In the genomic region with DNA sequence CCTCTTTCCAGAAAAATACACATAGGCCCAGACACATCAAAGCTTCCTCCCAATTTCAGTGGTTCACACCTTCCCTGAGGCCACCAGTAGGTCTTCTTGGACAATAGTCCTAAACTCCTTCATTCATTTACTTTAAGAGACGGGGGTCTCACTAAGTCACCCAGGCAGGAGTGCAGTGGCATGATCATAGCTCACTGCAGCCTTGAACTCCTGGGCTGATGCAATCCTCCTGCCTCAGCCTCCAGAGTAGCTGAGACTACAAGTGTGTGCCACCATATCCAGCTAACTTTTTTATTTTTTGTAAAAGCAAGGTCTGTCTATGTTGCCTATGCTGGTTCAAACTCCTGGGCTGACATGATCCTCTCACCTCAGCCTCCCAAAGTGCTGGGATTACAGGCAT, we compare ENCODE assay signal across 27 cellular contexts. TPM values are rescaled to one million over a fixed set of nuclear protein-coding genes. Genes with fewer than 3 reads are reported as not detected.
"Had no signal": no experiment of that assay in that cellular context is flagged by ENCODE, and none has a peak within 500 bp of the region (broad histone marks: within the 10 kb centered on the region; RNA-seq: fewer than 3 reads in every experiment).

No MANE protein-coding gene starts in this region.

- H3K9me3 Mint-ChIP-seq: naive thymus-derived CD8-positive, alpha-beta T cell; natural killer cell treated with Interleukin-12 subunit alpha and Interleukin-12 subunit beta and Interleukin-15 and Interleukin-18, amount 100 ng/mL, for 72 hours; nephron progenitor cell; neural crest cell; stimulated activated effector memory CD8-positive, alpha-beta T cell treated with anti-CD3 and anti-CD28 coated beads, Interleukin-12 subunit alpha, Interleukin-12 subunit beta, amount 100 ng/mL, for 72 hours; stimulated activated naive B cell treated with anti-CD40 and anti-IgM and Interleukin-4, amounts not matched to agents 10 μg/mL and 1 μg/mL and 100 μg/mL, for 72 hours; stimulated activated naive CD8-positive, alpha-beta T cell treated with anti-CD3 and anti-CD28 coated beads, Interleukin-15, Interleukin-2, amounts not matched to agents 100 ng/mL and 50 ng/mL, for 24 hours had no signal

- H3K4me3 ChIP-seq: ovary, psoas muscle, right lobe of liver, sigmoid colon, stomach, thoracic aorta, thyroid gland, tibial nerve, upper lobe of left lung, vagina had no signal

- H3K27ac Mint-ChIP-seq: naive thymus-derived CD8-positive, alpha-beta T cell; progenitor cell of endocrine pancreas; stimulated activated effector memory CD8-positive, alpha-beta T cell treated with anti-CD3 and anti-CD28 coated beads, Interleukin-12 subunit alpha, Interleukin-12 subunit beta, amount 100 ng/mL, for 72 hours; stimulated activated naive B cell treated with anti-CD40 and anti-IgM and Interleukin-4, amounts not matched to agents 10 μg/mL and 1 μg/mL and 100 μg/mL, for 72 hours; stimulated activated naive CD8-positive, alpha-beta T cell treated with anti-CD3 and anti-CD28 coated beads, Interleukin-15, Interleukin-2, amounts not matched to agents 100 ng/mL and 50 ng/mL, for 24 hours had no signal

- H3K4me1 Mint-ChIP-seq: naive thymus-derived CD8-positive, alpha-beta T cell; stimulated activated effector memory CD8-positive, alpha-beta T cell treated with anti-CD3 and anti-CD28 coated beads, Interleukin-12 subunit alpha, Interleukin-12 subunit beta, amount 100 ng/mL, for 72 hours; stimulated activated naive B cell treated with anti-CD40 and anti-IgM and Interleukin-4, amounts not matched to agents 10 μg/mL and 1 μg/mL and 100 μg/mL, for 72 hours had no signal

- DNase-seq: naive thymus-derived CD8-positive, alpha-beta T cell; nephron progenitor cell; occipital lobe; ovary; posterior cingulate gyrus; psoas muscle; right cardiac atrium; right lobe of liver; sigmoid colon; small intestine; stimulated activated CD4-positive, alpha-beta T cell treated with anti-CD3 and anti-CD28 coated beads, Interleukin-15, amount 100 ng/mL, for 24 hours; stimulated activated CD4-positive, alpha-beta T cell treated with anti-CD3 and anti-CD28 coated beads, Interleukin-4, amount 100 ng/mL, for 24 hours; stimulated activated naive B cell treated with anti-CD40 and anti-IgM and Interleukin-4, amounts not matched to agents 10 μg/mL and 1 μg/mL and 100 μg/mL, for 72 hours; stimulated activated naive CD4-positive, alpha-beta T cell treated with Interleukin-2 at 50 U/mL for 16 hours; stomach; thyroid gland; trophoblast cell; upper lobe of left lung had no signal

- H3K27ac ChIP-seq: ovary, parathyroid adenoma, psoas muscle, right lobe of liver, sigmoid colon, stomach, thoracic aorta, thyroid gland, tibial nerve, upper lobe of left lung, vagina had no signal

- H3K79me2 ChIP-seq: parathyroid adenoma had no signal

- H3K27me3 ChIP-seq: ovary, right lobe of liver, sigmoid colon, stomach, thyroid gland, tibial nerve, upper lobe of left lung, vagina had no signal

- ATAC-seq: naive thymus-derived CD8-positive, alpha-beta T cell; natural killer cell treated with Interleukin-12 subunit alpha and Interleukin-12 subunit beta and Interleukin-15 and Interleukin-18, amount 100 ng/mL, for 72 hours; psoas muscle; right cardiac atrium; right lobe of liver; stimulated activated effector memory CD8-positive, alpha-beta T cell treated with anti-CD3 and anti-CD28 coated beads, Interleukin-12 subunit alpha, Interleukin-12 subunit beta, amount 100 ng/mL, for 72 hours; stimulated activated naive B cell treated with anti-CD40 and anti-IgM and Interleukin-4, amounts not matched to agents 10 μg/mL and 1 μg/mL and 100 μg/mL, for 72 hours had no signal

- H3K4me3 Mint-ChIP-seq: naive thymus-derived CD8-positive, alpha-beta T cell; natural killer cell treated with Interleukin-12 subunit alpha and Interleukin-12 subunit beta and Interleukin-15 and Interleukin-18, amount 100 ng/mL, for 72 hours; nephron progenitor cell; neural crest cell; stimulated activated effector memory CD8-positive, alpha-beta T cell treated with anti-CD3 and anti-CD28 coated beads, Interleukin-12 subunit alpha, Interleukin-12 subunit beta, amount 100 ng/mL, for 72 hours; stimulated activated naive B cell treated with anti-CD40 and anti-IgM and Interleukin-4, amounts not matched to agents 10 μg/mL and 1 μg/mL and 100 μg/mL, for 72 hours; stimulated activated naive CD8-positive, alpha-beta T cell treated with anti-CD3 and anti-CD28 coated beads, Interleukin-15, Interleukin-2, amounts not matched to agents 100 ng/mL and 50 ng/mL, for 24 hours had no signal

- H2AFZ ChIP-seq: parathyroid adenoma had no signal

- H3K9ac ChIP-seq: parathyroid adenoma had no signal

- H3K9me3 ChIP-seq: ovary, psoas muscle, right lobe of liver, sigmoid colon, stomach, thoracic aorta, thyroid gland, tibial nerve, upper lobe of left lung, vagina had no signal

- H3K36me3 Mint-ChIP-seq: naive thymus-derived CD8-positive, alpha-beta T cell; natural killer cell treated with Interleukin-12 subunit alpha and Interleukin-12 subunit beta and Interleukin-15 and Interleukin-18, amount 100 ng/mL, for 72 hours; stimulated activated effector memory CD8-positive, alpha-beta T cell treated with anti-CD3 and anti-CD28 coated beads, Interleukin-12 subunit alpha, Interleukin-12 subunit beta, amount 100 ng/mL, for 72 hours; stimulated activated naive B cell treated with anti-CD40 and anti-IgM and Interleukin-4, amounts not matched to agents 10 μg/mL and 1 μg/mL and 100 μg/mL, for 72 hours had no signal

- H3K36me3 ChIP-seq: ovary, right lobe of liver, sigmoid colon, stomach, thoracic aorta, thyroid gland, tibial nerve, upper lobe of left lung, vagina had no signal

- H3K4me1 ChIP-seq: parathyroid adenoma, psoas muscle, right lobe of liver, thyroid gland, tibial nerve, upper lobe of left lung, vagina had no signal

RNA-seq across cellular contexts. Expression of gene FHAD1, which starts 8.2 kb away (rescaled TPM):
- total RNA-seq: naive thymus-derived CD8-positive, alpha-beta T cell; vagina had no signal
